ENCODE assay signal across 1 cellular context in genomic region chr2:232545511-232546375, GRCh38.
A peak's percentile ranks its signal among the peaks of the same experiment; 100 is the strongest.
TF ChIP-seq lines count a peak whose summit lies in the region.

No MANE protein-coding gene starts in this region.

TF ChIP-seq in K562, 482 proteins besides CTCF, POLR2A, EP300 and RAD21:
- TF ChIP-seq NFIX (CRISPR knock-in tag; IDR thresholded peaks at IDR 0.05; ENCODE audit: low read depth) (no peak), KDM2B (CRISPR knock-in tag; IDR thresholded peaks at IDR 0.05) (no peak), NR2F6 (CRISPR knock-in tag; IDR thresholded peaks at IDR 0.05) (no peak), ZNF717 (CRISPR knock-in tag; IDR thresholded peaks at IDR 0.05) (no peak), ARHGAP35 (IDR thresholded peaks at IDR 0.05; ENCODE audit: partially characterized antibody) (no peak), ZNF551 (CRISPR knock-in tag; IDR thresholded peaks at IDR 0.05) (no peak), E2F6 (IDR thresholded peaks at IDR 0.05; ENCODE audit: borderline replicate concordance in 1 of 2, extremely low read depth in 1 of 2, insufficient read depth in 1 of 2, insufficient read length in 1 of 2, low read depth in 1 of 2, low read length in 1 of 2, poor library complexity in 1 of 2, severe bottlenecking in 1 of 2) (no peak), GATA2 (CRISPR knock-in tag; IDR thresholded peaks at IDR 0.05) (no peak), RBFOX2 (IDR thresholded peaks at IDR 0.05; ENCODE audit: low read depth, low read length) (0 out of 2 replicates have a peak, but pooled peaks have one; percentile 19), POLR2G (IDR thresholded peaks at IDR 0.05; ENCODE audit: low read depth, low read length) (peak; percentile 43), MBD1 (CRISPR knock-in tag; IDR thresholded peaks at IDR 0.05) (no peak), SRF (CRISPR knock-in tag; IDR thresholded peaks at IDR 0.05) (no peak), BHLHE40 (IDR thresholded peaks at IDR 0.05; ENCODE audit: low read length) (no peak), PTTG1 (tag; IDR thresholded peaks at IDR 0.05; ENCODE audit: low read depth) (no peak), ZNF707 (CRISPR knock-in tag; conservative IDR thresholded peaks at IDR 0.05) (no peak), ZNF316 (IDR thresholded peaks at IDR 0.05) (no peak)
